Comparison of ENCODE assay signal across 10 cellular contexts in the genomic region with DNA sequence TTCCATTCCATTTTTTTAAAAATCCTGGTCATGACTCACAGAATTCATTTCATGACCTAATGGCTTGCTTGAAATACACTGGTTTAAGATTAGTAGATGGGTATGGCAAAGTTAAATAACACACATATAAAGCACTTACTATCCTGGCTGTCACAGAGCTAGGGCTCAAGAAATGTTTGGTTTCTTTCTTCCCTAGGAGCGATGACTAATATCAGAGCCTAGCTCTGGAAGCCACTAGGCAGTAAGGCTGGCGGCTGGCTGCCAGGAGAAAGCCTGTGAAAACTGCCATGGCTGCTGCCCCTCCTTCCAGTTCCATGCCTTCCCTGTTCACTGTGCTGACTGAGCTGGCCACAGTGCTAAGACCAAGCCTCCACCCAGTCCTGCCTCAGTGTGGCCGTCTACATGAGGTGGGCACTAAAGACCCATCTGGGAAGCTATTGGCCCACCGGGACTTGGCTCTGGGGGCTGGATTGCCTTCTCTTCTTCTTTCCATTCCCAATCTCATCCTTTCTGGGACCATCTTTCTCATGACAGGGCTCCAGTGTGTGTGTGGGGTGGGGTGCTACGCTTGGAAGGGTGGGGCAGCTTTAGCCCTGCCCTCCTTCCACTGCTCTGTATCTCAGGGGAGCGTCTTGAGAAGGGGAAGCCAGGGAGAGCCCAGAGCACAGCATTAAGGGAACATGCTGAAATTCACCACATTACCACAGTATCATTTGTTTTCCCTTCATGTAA. TPM values are rescaled to one million over a fixed set of nuclear protein-coding genes. Genes with fewer than 3 reads are reported as not detected.
DNase-seq lines count a peak whose midpoint lies in the region; ATAC-seq and TF ChIP-seq lines count a peak whose summit lies in the region.
"Had no signal": no experiment of that assay in that cellular context is flagged by ENCODE, and none has a peak within 500 bp of the region (broad histone marks: within the 10 kb centered on the region; RNA-seq: fewer than 3 reads in every experiment).

No MANE protein-coding gene starts in this region.

- H3K9me3 Mint-ChIP-seq in activated CD8-positive, alpha-beta T cell treated with anti-CD3 and anti-CD28 coated beads, Interleukin-2, amount 10 ng/mL, durations not matched to agents 7 days and 5 days (ENCODE audit: insufficient read depth): no peaks in the 10 kb centered on the region

- POLR2A ChIA-PET in activated CD8-positive, alpha-beta T cell treated with anti-CD3 and anti-CD28 coated beads, Interleukin-2, amount 10 ng/mL, durations not matched to agents 7 days and 5 days (lab: Charles Lee): no interaction called here
- POLR2A ChIA-PET in A673 (lab: Charles Lee; ENCODE audit: low non-redundant PET): no interaction called here

- ATAC-seq in lower lobe of right lung: peak; percentile 11 to 46
- peak; percentile 92 for ATAC-seq in thoracic aorta (ENCODE audit: insufficient number of reproducible peaks, low FRiP score, low read depth)
- ATAC-seq in activated CD8-positive, alpha-beta T cell treated with anti-CD3 and anti-CD28 coated beads, Interleukin-2, amount 10 ng/mL, durations not matched to agents 7 days and 5 days: no peak
- no peak for ATAC-seq in HG02763 (IDR thresholded peaks at IDR 0.05; ENCODE audit: unreplicated experiment)

- peak; percentile 88 for DNase-seq in LHCN-M2 (ENCODE audit: low read depth)
- DNase-seq in dermis blood vessel endothelial cell: peak; percentile 19
- DNase-seq in lower lobe of right lung: no peak
- peak; percentile 19 for DNase-seq in thoracic aorta (ENCODE audit: low spot score)
- DNase-seq in activated CD8-positive, alpha-beta T cell treated with anti-CD3 and anti-CD28 coated beads, Interleukin-2, amount 10 ng/mL, durations not matched to agents 7 days and 5 days: no peak
- DNase-seq in stimulated activated naive CD4-positive, alpha-beta T cell treated with Interleukin-2 at 50 U/mL for 16 hours (lab: John Stamatoyannopoulos, UW): no peak
- no peak for DNase-seq in A673 (ENCODE audit: low spot score)
- DNase-seq: NK-92 treated with Interleukin-12 subunit alpha and Interleukin-12 subunit beta, amount 100 ng/mL, for 24 hours had no signal

- no peak for TF ChIP-seq CTCF in lower lobe of right lung (IDR thresholded peaks at IDR 0.05)
- no peak for TF ChIP-seq CTCF in thoracic aorta (IDR thresholded peaks at IDR 0.05)
- no peak for TF ChIP-seq CTCF in A673 (conservative IDR thresholded peaks at IDR 0.05; ENCODE audit: low read depth, low read length)

- H3K27me3 ChIP-seq in lower lobe of right lung (ENCODE audit: low read depth) (no peaks in the 10 kb centered on the region), thoracic aorta (replicated peaks; ENCODE audit: insufficient read depth) (no peaks in the 10 kb centered on the region), A673 (replicated peaks; ENCODE audit: insufficient read depth, low read depth, low read length, poor library complexity) (no peaks in the 10 kb centered on the region)

- H3K4me3 Mint-ChIP-seq in activated CD8-positive, alpha-beta T cell treated with anti-CD3 and anti-CD28 coated beads, Interleukin-2, amount 10 ng/mL, durations not matched to agents 7 days and 5 days: no peak overlapping the region

- H3K4me3 ChIP-seq in lower lobe of right lung: no peak overlapping the region
- no peak overlapping the region for H3K4me3 ChIP-seq in thoracic aorta
- no peak overlapping the region for H3K4me3 ChIP-seq in A673 (ENCODE audit: low read depth, low read length, poor library complexity, severe bottlenecking)

- no peaks in the 10 kb centered on the region for H3K27me3 Mint-ChIP-seq in activated CD8-positive, alpha-beta T cell treated with anti-CD3 and anti-CD28 coated beads, Interleukin-2, amount 10 ng/mL, durations not matched to agents 7 days and 5 days (ENCODE audit: low read depth)

- CTCF ChIA-PET in activated CD8-positive, alpha-beta T cell treated with anti-CD3 and anti-CD28 coated beads, Interleukin-2, amount 10 ng/mL, durations not matched to agents 7 days and 5 days (lab: Charles Lee): interaction anchor here (1.2 kb wide), 1 partner anchor 23 kb away, joined by 6 read pairs; no protein-coding TSS in a partner anchor
- CTCF ChIA-PET in A673 (lab: Charles Lee): no interaction called here

- BruUV-seq in A673 (replicated peaks; lab: Mats Ljungman, UMichigan): no TSS peak

- H3K4me1 ChIP-seq in lower lobe of right lung (no peaks in the 10 kb centered on the region), thoracic aorta (ENCODE audit: control insufficient read depth in 1 of 2, low read depth in 2 of 2) (peaks cover 9 to 18% of the 10 kb centered on the region in 2 donors), A673 (ENCODE audit: insufficient read depth, low read length, poor library complexity, severe bottlenecking) (peaks cover 5% of the 10 kb centered on the region)

- no peaks in the 10 kb centered on the region for H3K36me3 Mint-ChIP-seq in activated CD8-positive, alpha-beta T cell treated with anti-CD3 and anti-CD28 coated beads, Interleukin-2, amount 10 ng/mL, durations not matched to agents 7 days and 5 days (ENCODE audit: low read depth)

- intact Hi-C loops in lower lobe of right lung (cut with DNase I): no loop called here
- intact Hi-C loops in A673 (cut with micrococcal nuclease; ENCODE audit: unreplicated experiment): no loop called here

- H3K27ac ChIP-seq in lower lobe of right lung (no peak overlapping the region), thoracic aorta (peak overlapping the region; percentile 54 to 60), A673 (ENCODE audit: low read depth, low read length, poor library complexity, severe bottlenecking) (no peak overlapping the region)

- H3K4me1 Mint-ChIP-seq in activated CD8-positive, alpha-beta T cell treated with anti-CD3 and anti-CD28 coated beads, Interleukin-2, amount 10 ng/mL, durations not matched to agents 7 days and 5 days (ENCODE audit: low read depth): no peaks in the 10 kb centered on the region

- H3K27ac Mint-ChIP-seq in activated CD8-positive, alpha-beta T cell treated with anti-CD3 and anti-CD28 coated beads, Interleukin-2, amount 10 ng/mL, durations not matched to agents 7 days and 5 days: no peak overlapping the region

- no peaks in the 10 kb centered on the region for H3K9me3 ChIP-seq in lower lobe of right lung
- no peaks in the 10 kb centered on the region for H3K9me3 ChIP-seq in thoracic aorta
- no peaks in the 10 kb centered on the region for H3K9me3 ChIP-seq in A673 (ENCODE audit: low read depth, low read length, poor library complexity, severe bottlenecking)

- H3K36me3 ChIP-seq in lower lobe of right lung (peaks cover 62% of the 10 kb centered on the region), thoracic aorta (peaks cover 24% of the 10 kb centered on the region), A673 (ENCODE audit: insufficient read depth, low read length, poor library complexity, severe bottlenecking) (peaks cover 14% of the 10 kb centered on the region)

RNA-seq across cellular contexts. Expression of a gene that starts 10.8 kb away (rescaled TPM):
- total RNA-seq in LHCN-M2 (2014; rRNA removed) (not detected in 2 replicates), dermis blood vessel endothelial cell (not detected in 2 replicates), lower lobe of right lung (not detected), thoracic aorta (not detected), A673 (2021) (0.22 TPM in 1 of 2 replicates, not detected in the other)
- not detected for polyA plus RNA-seq in LHCN-M2 (2012)
- total RNA-seq in activated CD8-positive, alpha-beta T cell treated with anti-CD3 and anti-CD28 coated beads, Interleukin-2, amount 10 ng/mL, durations not matched to agents 7 days and 5 days: not detected
- total RNA-seq: frontal cortex had no signal

RNA-seq across cellular contexts. Expression of a gene that starts 16.5 kb away (rescaled TPM):
- 105 and 114 TPM in 2 replicates for total RNA-seq in LHCN-M2 (2014; rRNA removed)
- polyA plus RNA-seq in LHCN-M2 (2012): 94.6 TPM
- 47.3 and 62.3 TPM in 2 replicates for total RNA-seq in dermis blood vessel endothelial cell
- total RNA-seq in lower lobe of right lung: 47.9 TPM
- 10 to 100 TPM; 30.0 to 58.2 TPM for total RNA-seq in thoracic aorta
- 10 to 100 TPM; 13.6 to 18.9 TPM for total RNA-seq in activated CD8-positive, alpha-beta T cell treated with anti-CD3 and anti-CD28 coated beads, Interleukin-2, amount 10 ng/mL, durations not matched to agents 7 days and 5 days
- total RNA-seq in A673 (2021): 69.7 and 80.3 TPM in 2 replicates

RNA-seq across cellular contexts. Expression of a gene that starts 25.5 kb away (rescaled TPM):
- total RNA-seq in LHCN-M2 (2014; rRNA removed) (0.17 TPM in 1 of 2 replicates, not detected in the other), dermis blood vessel endothelial cell (not detected in 2 replicates), lower lobe of right lung (0.06 TPM), thoracic aorta (not detected), A673 (2021) (not detected in 2 replicates)
- polyA plus RNA-seq in LHCN-M2 (2012): 0.06 TPM
- total RNA-seq in activated CD8-positive, alpha-beta T cell treated with anti-CD3 and anti-CD28 coated beads, Interleukin-2, amount 10 ng/mL, durations not matched to agents 7 days and 5 days: not detected

RNA-seq across cellular contexts. Expression of a gene that starts 52.9 kb away (rescaled TPM):
- total RNA-seq in LHCN-M2 (2014; rRNA removed) (0.26 and 0.34 TPM in 2 replicates), dermis blood vessel endothelial cell (under 0.01 and 0.05 TPM in 2 replicates), lower lobe of right lung (0.18 TPM), thoracic aorta (not detected), A673 (2021) (1.0 and 1.2 TPM in 2 replicates)
- polyA plus RNA-seq in LHCN-M2 (2012): under 0.01 TPM
- not detected for total RNA-seq in activated CD8-positive, alpha-beta T cell treated with anti-CD3 and anti-CD28 coated beads, Interleukin-2, amount 10 ng/mL, durations not matched to agents 7 days and 5 days

Comparison
In these comparisons a context has a peak if more than half of its experiments do, and no peak if none do; other contexts are left out.
1. DNase-seq: peak in LHCN-M2 (single experiment), dermis blood vessel endothelial cell (single experiment) and thoracic aorta (single experiment); none in lower lobe of right lung (single experiment), activated CD8-positive, alpha-beta T cell treated with anti-CD3 and anti-CD28 coated beads, Interleukin-2, amount 10 ng/mL, durations not matched to agents 7 days and 5 days (single experiment), stimulated activated naive CD4-positive, alpha-beta T cell treated with Interleukin-2 at 50 U/mL for 16 hours (single experiment) and A673 (single experiment).
2. ATAC-seq: peak in lower lobe of right lung (2 of 2) and thoracic aorta (single experiment); none in activated CD8-positive, alpha-beta T cell treated with anti-CD3 and anti-CD28 coated beads, Interleukin-2, amount 10 ng/mL, durations not matched to agents 7 days and 5 days (single experiment) and HG02763 (single experiment).
3. H3K27ac ChIP-seq: peak in thoracic aorta (2 of 2); none in lower lobe of right lung (single experiment) and A673 (single experiment).